Comparison of ENCODE assay signal across 14 cellular contexts in the genomic region with DNA sequence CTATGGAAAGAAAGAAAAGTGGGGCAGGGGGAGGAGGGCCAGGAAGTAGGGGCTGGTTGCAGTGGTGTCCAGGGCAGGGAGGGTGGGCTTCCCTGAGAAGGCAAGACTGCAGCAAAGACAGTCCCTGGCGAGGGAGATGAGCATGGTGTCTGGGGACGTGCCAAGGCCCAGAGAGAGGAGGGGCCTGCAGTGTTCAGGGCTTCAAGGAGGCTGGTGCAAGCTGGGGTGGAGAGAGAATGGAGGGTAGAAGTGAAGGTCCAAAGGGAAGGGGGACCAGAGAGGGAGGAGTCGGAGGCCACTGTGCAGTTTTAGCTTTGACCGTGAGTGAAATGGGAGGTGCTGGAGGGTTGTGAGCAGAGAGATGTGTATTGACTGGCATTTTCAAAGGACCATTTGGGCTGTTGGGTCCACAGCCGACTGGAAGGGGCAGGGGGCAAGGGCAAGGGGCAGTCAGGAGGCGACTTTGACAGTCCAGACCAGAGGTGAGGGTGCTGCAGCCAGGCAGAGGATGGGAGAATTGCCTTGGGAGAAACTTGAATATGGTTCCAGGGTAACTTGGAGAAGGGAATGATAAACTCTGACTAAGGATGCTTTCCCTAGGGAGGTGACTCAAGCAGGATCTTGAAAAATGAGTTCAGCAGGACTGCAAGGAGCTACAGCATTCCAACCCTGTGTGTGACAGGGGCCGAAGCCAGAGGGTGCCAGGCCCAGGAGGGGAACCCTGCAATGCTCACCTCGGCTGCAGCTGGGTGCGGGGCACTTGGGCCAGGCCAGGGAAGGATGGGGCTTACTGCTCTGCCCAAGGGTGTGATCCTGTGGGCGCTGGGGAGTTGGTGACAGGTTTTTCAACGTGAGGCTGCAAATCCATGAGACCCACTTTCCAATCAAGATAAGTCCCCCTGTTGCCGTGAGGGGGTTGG.
DNase-seq lines count a peak whose midpoint lies in the region; TF ChIP-seq lines count a peak whose summit lies in the region.
"Had no signal": no experiment of that assay in that cellular context is flagged by ENCODE, and none has a peak within 500 bp of the region (broad histone marks: within the 10 kb centered on the region; RNA-seq: fewer than 3 reads in every experiment).

No MANE protein-coding gene starts in this region.

- no peak overlapping the region for H3K4me2 ChIP-seq in neural progenitor cell

- H3K4me3 ChIP-seq in AG04449 (ENCODE audit: low read depth, low read length) = no peak overlapping the region
- no peak overlapping the region for H3K4me3 ChIP-seq in choroid plexus epithelial cell (ENCODE audit: low read depth, low read length)
- H3K4me3 ChIP-seq in neural progenitor cell = no peak overlapping the region
- H3K4me3 ChIP-seq: lower lobe of right lung, Peyer's patch had no signal

- peaks cover 8% of the 10 kb centered on the region for H3K27me3 Mint-ChIP-seq in neural progenitor cell (ENCODE audit: insufficient read depth, low read depth)

- H3K4me1 Mint-ChIP-seq in neural progenitor cell = peaks cover 8% of the 10 kb centered on the region

- no peaks in the 10 kb centered on the region for H4K20me1 ChIP-seq in neural progenitor cell (ENCODE audit: low read depth)

- no peak overlapping the region for H2AFZ ChIP-seq in neural progenitor cell (replicated peaks)

- DNase-seq in AG04449 (ENCODE audit: low read depth, low spot score) = peak; percentile 87
- DNase-seq in LHCN-M2 (ENCODE audit: low read depth) = peak; percentile 94
- DNase-seq in choroid plexus epithelial cell (ENCODE audit: low read depth) = peak; percentile 61
- no peak for DNase-seq in neural progenitor cell (ENCODE audit: low spot score)
- no peak for DNase-seq in GDM1 (lab: John Stamatoyannopoulos, UW)
- no peak for DNase-seq in CD1c-positive myeloid dendritic cell (ENCODE audit: extremely low spot score)
- no peak for DNase-seq in NOMO-1 treated with DMSO at 0.1 percent for 48 hours (lab: John Stamatoyannopoulos, UW; ENCODE audit: unreplicated experiment)
- DNase-seq in C1 segment of cervical spinal cord (lab: John Stamatoyannopoulos, UW) = no peak
- DNase-seq: activated gamma-delta T cell, lower lobe of right lung, NCI-H1436, right cardiac atrium had no signal

- no peak for TF ChIP-seq CTCF in AG04449 (IDR thresholded peaks at IDR 0.05; ENCODE audit: insufficient read depth, low read length, missing control alignments)
- no peak for TF ChIP-seq CTCF in choroid plexus epithelial cell (conservative IDR thresholded peaks at IDR 0.05; ENCODE audit: low read depth, low read length)
- TF ChIP-seq CTCF in neural progenitor cell (IDR thresholded peaks at IDR 0.05) = no peak

- peaks cover under 1% of the 10 kb centered on the region for H3F3A ChIP-seq in neural progenitor cell (ENCODE audit: low read depth)

- POLR2A ChIA-PET in AG04449 (lab: Yijun Ruan, JAX) = interaction anchor here (0.6 to 2.6 kb wide), 9 partner anchors 19 to 258 kb away, joined by 3 to 16 read pairs (median 4); a partner anchor contains a TSS

- no peaks in the 10 kb centered on the region for H3K9me3 Mint-ChIP-seq in neural progenitor cell
- H3K9me3 Mint-ChIP-seq: CD8-positive, alpha-beta memory T cell had no signal

- no peaks in the 10 kb centered on the region for H3K9me3 ChIP-seq in neural progenitor cell (ENCODE audit: low read depth)
- H3K9me3 ChIP-seq: lower lobe of right lung, Peyer's patch had no signal

- no peak overlapping the region for H3K4me3 Mint-ChIP-seq in neural progenitor cell
- H3K4me3 Mint-ChIP-seq: CD8-positive, alpha-beta memory T cell had no signal

- no peaks in the 10 kb centered on the region for H3K36me3 Mint-ChIP-seq in neural progenitor cell

- no peak overlapping the region for H3K9ac ChIP-seq in neural progenitor cell

- H3K27me3 ChIP-seq in neural progenitor cell = no peaks in the 10 kb centered on the region
- H3K27me3 ChIP-seq: Peyer's patch had no signal

- no peaks in the 10 kb centered on the region for H3K4me1 ChIP-seq in neural progenitor cell

- H3K79me2 ChIP-seq in neural progenitor cell (ENCODE audit: low read depth) = no peaks in the 10 kb centered on the region

- H3K36me3 ChIP-seq in neural progenitor cell = no peaks in the 10 kb centered on the region
- H3K36me3 ChIP-seq: lower lobe of right lung, Peyer's patch had no signal

- CTCF ChIA-PET in AG04449 (lab: Yijun Ruan, JAX) = interaction anchor here (2.3 to 13.2 kb wide), 5 partner anchors 8 to 515 kb away, joined by 8 to 248 read pairs (median 15); a partner anchor contains a TSS

- peak overlapping the region; percentile 28 for H3K27ac Mint-ChIP-seq in neural progenitor cell

- no peak overlapping the region for H3K27ac ChIP-seq in neural progenitor cell
- H3K27ac ChIP-seq: lower lobe of right lung, Peyer's patch had no signal

Comparison
In these comparisons a context has a peak if more than half of its experiments do, and no peak if none do; other contexts are left out.
1. DNase-seq: peak in AG04449 (single experiment), LHCN-M2 (single experiment) and choroid plexus epithelial cell (single experiment); none in neural progenitor cell (single experiment), GDM1 (single experiment), CD1c-positive myeloid dendritic cell (single experiment), NOMO-1 treated with DMSO at 0.1 percent for 48 hours (single experiment) and C1 segment of cervical spinal cord (0 of 14).